ENCODE assay signal across 24 cellular contexts in the genomic region with DNA sequence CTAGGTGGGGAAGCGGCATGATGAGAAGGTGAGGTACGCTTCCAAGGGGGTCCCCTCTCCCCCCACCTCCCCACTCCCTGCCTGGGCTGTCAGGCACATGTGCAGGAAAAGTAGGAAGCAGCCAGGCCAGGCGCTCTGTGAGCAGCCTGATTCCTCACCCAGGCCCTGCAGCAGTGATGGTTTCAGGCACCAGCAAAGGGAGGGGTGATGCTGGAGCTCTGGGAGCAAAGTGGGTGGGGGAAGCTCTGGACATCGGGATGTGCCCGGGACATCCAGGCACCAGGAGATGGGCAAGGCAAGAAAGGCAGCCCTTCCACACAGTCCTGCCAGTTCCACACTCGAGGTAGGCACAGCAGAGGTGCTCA.
A peak's percentile ranks its signal among the peaks of the same experiment; 100 is the strongest.
DNase-seq lines count a peak whose midpoint lies in the region; ATAC-seq, FAIRE-seq and TF ChIP-seq lines count a peak whose summit lies in the region.
"Had no signal": no experiment of that assay in that cellular context is flagged by ENCODE, and none has a peak within 500 bp of the region (broad histone marks: within the 10 kb centered on the region; RNA-seq: fewer than 3 reads in every experiment).

No MANE protein-coding gene starts in this region.

- in situ Hi-C loops in Panc1 (cut with HindIII; ENCODE audit: low pct_unique_long_range_greater_than_20kb, low sequenced_read_pairs) (no loop called here), HepG2 (cut with HindIII; ENCODE audit: extremely low pct_ligation_motif_present, low pct_unique_long_range_greater_than_20kb) (no loop called here), gastrocnemius medialis (cut with MboI; ENCODE audit: low sequenced_read_pairs in 4 of 4) (no loop called here), transverse colon (cut with MboI; ENCODE audit: low pct_ligation_motif_present in 1 of 4, low pct_unique_long_range_greater_than_20kb in 1 of 4, low sequenced_read_pairs in 3 of 4) (no loop called here)

- no peak overlapping the region for H2AFZ ChIP-seq in HepG2 (ENCODE audit: low read length)
- H2AFZ ChIP-seq: GM23338 had no signal

- H3K4me1 ChIP-seq in BLaER1: peaks cover 72% of the 10 kb centered on the region
- no peaks in the 10 kb centered on the region for H3K4me1 ChIP-seq in Panc1 (ENCODE audit: control insufficient read depth, insufficient read depth, low read length)
- peaks cover 65% of the 10 kb centered on the region for H3K4me1 ChIP-seq in HepG2 (ENCODE audit: insufficient read depth, low read length)
- no peaks in the 10 kb centered on the region for H3K4me1 ChIP-seq in psoas muscle
- no peaks in the 10 kb centered on the region for H3K4me1 ChIP-seq in gastrocnemius medialis
- peaks cover 3 to 12% (median 9%) of the 10 kb centered on the region in 4 donors for H3K4me1 ChIP-seq in transverse colon

- no peak for TF ChIP-seq CTCF in Panc1 (IDR thresholded peaks at IDR 0.05)
- no peak for TF ChIP-seq CTCF in HepG2 (CRISPR knock-in tag; IDR thresholded peaks at IDR 0.05)
- no peak for TF ChIP-seq CTCF in psoas muscle (IDR thresholded peaks at IDR 0.05)
- TF ChIP-seq CTCF in gastrocnemius medialis (IDR thresholded peaks at IDR 0.05 in 4 of 5, conservative IDR thresholded peaks at IDR 0.05 in 1 of 5): no peak
- no peak for TF ChIP-seq CTCF in transverse colon (IDR thresholded peaks at IDR 0.05)

- TF ChIP-seq RAD21 in HepG2 (CRISPR knock-in tag; IDR thresholded peaks at IDR 0.05): no peak

- BruUV-seq in Panc1 (replicated peaks; lab: Mats Ljungman, UMichigan): no TSS peak
- no TSS peak for BruUV-seq in HepG2 (replicated peaks; lab: Mats Ljungman, UMichigan)

- H3K9me3 ChIP-seq in BLaER1 (no peaks in the 10 kb centered on the region), Panc1 (ENCODE audit: control insufficient read depth, insufficient read depth, low read depth, low read length) (no peaks in the 10 kb centered on the region), HepG2 (ENCODE audit: low read length) (no peaks in the 10 kb centered on the region), psoas muscle (no peaks in the 10 kb centered on the region), gastrocnemius medialis (no peaks in the 10 kb centered on the region), transverse colon (no peaks in the 10 kb centered on the region)
- H3K9me3 ChIP-seq: MG63 had no signal

- ATAC-seq in Panc1: peak; percentile 46; the same call in 1 of the 2 replicates
- no peak for ATAC-seq in HepG2
- no peak for ATAC-seq in psoas muscle
- no peak for ATAC-seq in gastrocnemius medialis
- ATAC-seq: GM23338, K562 had no signal

- intact Hi-C loops in Panc1 (cut with micrococcal nuclease; ENCODE audit: unreplicated experiment): no loop called here
- intact Hi-C loops in HepG2 (cut with micrococcal nuclease; ENCODE audit: unreplicated experiment): no loop called here
- intact Hi-C loops in psoas muscle (cut with DNase I): no loop called here
- intact Hi-C loops in gastrocnemius medialis (cut with DNase I; ENCODE audit: low total_unique reads): no loop called here
- intact Hi-C loops in transverse colon (cut with DNase I; ENCODE audit: low total_unique reads): no loop called here

- no peaks in the 10 kb centered on the region for H3K36me3 ChIP-seq in BLaER1
- no peaks in the 10 kb centered on the region for H3K36me3 ChIP-seq in Panc1 (ENCODE audit: control insufficient read depth, insufficient read depth, low read length)
- H3K36me3 ChIP-seq in HepG2 (replicated peaks in 1 of 2; ENCODE audit: control insufficient read depth in 1 of 2, insufficient read depth in 2 of 2, low read length in 2 of 2): no peaks in the 10 kb centered on the region
- no peaks in the 10 kb centered on the region for H3K36me3 ChIP-seq in psoas muscle (ENCODE audit: insufficient read depth in 1 of 2, low read depth in 1 of 2)
- no peaks in the 10 kb centered on the region for H3K36me3 ChIP-seq in gastrocnemius medialis
- H3K36me3 ChIP-seq in transverse colon: no peaks in the 10 kb centered on the region
- H3K36me3 ChIP-seq: MG63 had no signal

- H3K79me2 ChIP-seq in HepG2 (ENCODE audit: insufficient read depth, low read length): no peaks in the 10 kb centered on the region

- H3K4me2 ChIP-seq in BLaER1: peak overlapping the region; percentile 68
- peak overlapping the region; percentile 66 for H3K4me2 ChIP-seq in HepG2 (ENCODE audit: low read depth, low read length)
- H3K4me2 ChIP-seq: GM23338 had no signal

- POLR2A ChIA-PET in Panc1 (lab: Charles Lee) (no interaction called here), HepG2 (lab: Yijun Ruan, JAX) (interaction anchor here (1.4 to 2.1 kb wide), 2 partner anchors 13 to 64 kb away, joined by 3 to 7 read pairs; no protein-coding TSS in a partner anchor)

- H3K27ac ChIP-seq in BLaER1 (no peak overlapping the region), Panc1 (ENCODE audit: low read length) (no peak overlapping the region), HepG2 (ENCODE audit: extremely low read length, insufficient read depth, low read length) (no peak overlapping the region), psoas muscle (no peak overlapping the region), gastrocnemius medialis (no peak overlapping the region), transverse colon (no peak overlapping the region)
- H3K27ac ChIP-seq: C4-2B had no signal

- H4K20me1 ChIP-seq in BLaER1: no peaks in the 10 kb centered on the region
- H4K20me1 ChIP-seq in HepG2 (ENCODE audit: insufficient read depth, low read length): no peaks in the 10 kb centered on the region

- no peak for TF ChIP-seq POLR2A in HepG2 (IDR thresholded peaks at IDR 0.05; ENCODE audit: insufficient read depth in 1 of 2, low read depth in 2 of 2, low read length in 2 of 2)
- no peak for TF ChIP-seq POLR2A in gastrocnemius medialis (IDR thresholded peaks at IDR 0.05)
- no peak for TF ChIP-seq POLR2A in transverse colon (IDR thresholded peaks at IDR 0.05)

- WGBS in HepG2 (ENCODE audit: low lambda C conversion rate): 17% methylated on average over 3 of the region's 6 CpGs
- WGBS in psoas muscle, 3 donors: 45 to 70% (median 50%) methylated on average over 6 of the region's 6 CpGs
- 81% methylated on average over 6 of the region's 6 CpGs; no CpG with 5 or more reads in 1 of the 2 donors for WGBS in transverse colon (ENCODE audit: low coverage in 1 of 2), 2 donors

- H3K4me3 ChIP-seq in BLaER1 (no peak overlapping the region), Panc1 (ENCODE audit: low read depth in 2 of 2, low read length in 2 of 2) (no peak overlapping the region), HepG2 (replicated peaks in 1 of 3; ENCODE audit: insufficient read depth in 1 of 3, low read depth in 2 of 3, low read length in 3 of 3) (peak overlapping the region in 1 of 3 experiments; percentile 41; a peak in 1 of 6 replicates), psoas muscle (no peak overlapping the region), gastrocnemius medialis (no peak overlapping the region), transverse colon (no peak overlapping the region)
- H3K4me3 ChIP-seq: GM23338, K562, MG63 had no signal

- CTCF ChIA-PET in Panc1 (lab: Charles Lee): no interaction called here
- CTCF ChIA-PET in HepG2 (lab: Yijun Ruan, JAX; ENCODE audit: low intra/inter-chr PET ratio, low total read pairs): no interaction called here

- H3K9ac ChIP-seq in BLaER1: no peak overlapping the region
- no peak overlapping the region for H3K9ac ChIP-seq in HepG2 (ENCODE audit: insufficient read depth, low read depth, low read length)

- FAIRE-seq in HepG2 (lab: Jason Lieb, UNC): no peak
- FAIRE-seq: GM18507, K562, RCC 7860 had no signal

- TF ChIP-seq EP300 in HepG2 (IDR thresholded peaks at IDR 0.05; ENCODE audit: low read depth in 2 of 2, low read length in 2 of 2) (no peak), HepG2 (CRISPR knock-in tag; IDR thresholded peaks at IDR 0.05; ENCODE audit: borderline replicate concordance) (no peak), transverse colon (IDR thresholded peaks at IDR 0.05; ENCODE audit: low read depth) (no peak)

- no peaks in the 10 kb centered on the region for H3K27me3 ChIP-seq in BLaER1
- no peaks in the 10 kb centered on the region for H3K27me3 ChIP-seq in Panc1 (ENCODE audit: control insufficient read depth, insufficient read depth, low read length)
- H3K27me3 ChIP-seq in HepG2 (ENCODE audit: control insufficient read depth in 1 of 2, insufficient read depth in 2 of 2, low read length in 2 of 2): peaks cover 14 to 54% of the 10 kb centered on the region in 2 experiments
- H3K27me3 ChIP-seq in psoas muscle (ENCODE audit: insufficient read depth in 3 of 3, low read length in 2 of 3): peaks cover 0 to 53% (median 15%) of the 10 kb centered on the region in 3 donors
- peaks cover 10 to 34% (median 18%) of the 10 kb centered on the region in 3 donors for H3K27me3 ChIP-seq in gastrocnemius medialis
- H3K27me3 ChIP-seq in transverse colon: peaks cover 43% of the 10 kb centered on the region
- H3K27me3 ChIP-seq: MG63 had no signal

- no peak for DNase-seq in Panc1 (ENCODE audit: low read depth, low spot score)
- DNase-seq in HepG2 (ENCODE audit: low spot score): no peak
- peak; percentile 4 to 36 for DNase-seq in psoas muscle
- DNase-seq in T1000 (lab: John Stamatoyannopoulos, UW): no peak
- DNase-seq in gastrocnemius medialis: no peak
- no peak for DNase-seq in transverse colon
- DNase-seq: ACHN, Calu3, DMS153, GDM1, HCEC 1CT, MG63, NCI-H1417, NCI-H1694 treated with DMSO at 0.1 percent for 48 hours, NCI-H2081 treated with DMSO at 0.1 percent for 48 hours, NCI-H2171 treated with DMSO at 0.1 percent for 48 hours, NCI-H524 treated with DMSO at 0.1 percent for 48 hours, SHP77 had no signal

TF ChIP-seq in HepG2, 621 proteins besides CTCF, POLR2A, EP300 and RAD21:
- TF ChIP-seq MAX (IDR thresholded peaks at IDR 0.05) (no peak), HDAC2 (CRISPR knock-in tag; IDR thresholded peaks at IDR 0.05) (no peak), ZNF891 (CRISPR knock-in tag; IDR thresholded peaks at IDR 0.05) (no peak), HOXA7 (CRISPR knock-in tag; IDR thresholded peaks at IDR 0.05) (no peak), TSC22D2 (CRISPR knock-in tag; IDR thresholded peaks at IDR 0.05; ENCODE audit: borderline replicate concordance) (no peak), TCF7L2 (IDR thresholded peaks at IDR 0.05; ENCODE audit: low read depth, low read length) (no peak)

Comparison
In these comparisons a context has a peak if more than half of its experiments do, and no peak if none do; other contexts are left out.
1. DNase-seq: peak in psoas muscle (2 of 2); none in Panc1 (single experiment), HepG2 (single experiment), T1000 (single experiment), gastrocnemius medialis (0 of 2) and transverse colon (single experiment).